In the genomic region with DNA sequence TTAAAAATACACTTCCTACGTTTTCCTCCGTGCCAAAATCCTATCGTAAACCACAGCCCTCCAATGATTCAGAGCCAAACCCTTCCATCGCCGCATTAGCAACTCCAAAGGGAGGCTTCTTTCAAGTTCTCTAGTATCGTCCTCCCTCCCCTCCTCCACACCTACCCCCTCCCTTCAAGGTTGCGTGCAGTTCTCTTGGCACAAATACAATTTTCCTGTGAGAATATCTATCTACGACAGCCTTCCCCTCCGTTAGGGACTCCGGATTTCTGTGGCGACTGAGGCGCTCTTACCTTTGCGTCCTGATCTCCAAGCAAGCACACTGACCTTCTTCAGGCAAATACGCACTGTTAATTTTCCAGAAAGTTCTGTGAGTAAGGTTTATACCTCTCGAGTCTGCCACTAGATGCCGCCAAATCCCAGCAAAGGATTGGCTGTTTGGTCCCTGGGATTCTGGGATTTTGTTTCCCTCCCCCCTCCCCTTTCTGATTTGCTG, we compare ENCODE assay signal across 1 cellular context.
A peak's percentile ranks its signal among the peaks of the same experiment; 100 is the strongest.
TF ChIP-seq lines count a peak whose summit lies in the region.

No MANE protein-coding gene starts in this region.

TF ChIP-seq in SK-N-SH, 30 proteins besides CTCF, POLR2A, EP300 and RAD21 (continued from another document):
- TF ChIP-seq, protein P1, sequence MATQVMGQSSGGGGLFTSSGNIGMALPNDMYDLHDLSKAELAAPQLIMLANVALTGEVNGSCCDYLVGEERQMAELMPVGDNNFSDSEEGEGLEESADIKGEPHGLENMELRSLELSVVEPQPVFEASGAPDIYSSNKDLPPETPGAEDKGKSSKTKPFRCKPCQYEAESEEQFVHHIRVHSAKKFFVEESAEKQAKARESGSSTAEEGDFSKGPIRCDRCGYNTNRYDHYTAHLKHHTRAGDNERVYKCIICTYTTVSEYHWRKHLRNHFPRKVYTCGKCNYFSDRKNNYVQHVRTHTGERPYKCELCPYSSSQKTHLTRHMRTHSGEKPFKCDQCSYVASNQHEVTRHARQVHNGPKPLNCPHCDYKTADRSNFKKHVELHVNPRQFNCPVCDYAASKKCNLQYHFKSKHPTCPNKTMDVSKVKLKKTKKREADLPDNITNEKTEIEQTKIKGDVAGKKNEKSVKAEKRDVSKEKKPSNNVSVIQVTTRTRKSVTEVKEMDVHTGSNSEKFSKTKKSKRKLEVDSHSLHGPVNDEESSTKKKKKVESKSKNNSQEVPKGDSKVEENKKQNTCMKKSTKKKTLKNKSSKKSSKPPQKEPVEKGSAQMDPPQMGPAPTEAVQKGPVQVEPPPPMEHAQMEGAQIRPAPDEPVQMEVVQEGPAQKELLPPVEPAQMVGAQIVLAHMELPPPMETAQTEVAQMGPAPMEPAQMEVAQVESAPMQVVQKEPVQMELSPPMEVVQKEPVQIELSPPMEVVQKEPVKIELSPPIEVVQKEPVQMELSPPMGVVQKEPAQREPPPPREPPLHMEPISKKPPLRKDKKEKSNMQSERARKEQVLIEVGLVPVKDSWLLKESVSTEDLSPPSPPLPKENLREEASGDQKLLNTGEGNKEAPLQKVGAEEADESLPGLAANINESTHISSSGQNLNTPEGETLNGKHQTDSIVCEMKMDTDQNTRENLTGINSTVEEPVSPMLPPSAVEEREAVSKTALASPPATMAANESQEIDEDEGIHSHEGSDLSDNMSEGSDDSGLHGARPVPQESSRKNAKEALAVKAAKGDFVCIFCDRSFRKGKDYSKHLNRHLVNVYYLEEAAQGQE (IDR thresholded peaks at IDR 0.05; ENCODE audit: low read depth, low read length) = no peak
- no peak for TF ChIP-seq GABPA (IDR thresholded peaks at IDR 0.05; ENCODE audit: low read depth)
- TF ChIP-seq POLR2AphosphoS5 (IDR thresholded peaks at IDR 0.05; ENCODE audit: low read depth, low read length) = peak; percentile 69
- no peak for TF ChIP-seq RFX5 (IDR thresholded peaks at IDR 0.05; ENCODE audit: low read length)
- TF ChIP-seq, protein P2, sequence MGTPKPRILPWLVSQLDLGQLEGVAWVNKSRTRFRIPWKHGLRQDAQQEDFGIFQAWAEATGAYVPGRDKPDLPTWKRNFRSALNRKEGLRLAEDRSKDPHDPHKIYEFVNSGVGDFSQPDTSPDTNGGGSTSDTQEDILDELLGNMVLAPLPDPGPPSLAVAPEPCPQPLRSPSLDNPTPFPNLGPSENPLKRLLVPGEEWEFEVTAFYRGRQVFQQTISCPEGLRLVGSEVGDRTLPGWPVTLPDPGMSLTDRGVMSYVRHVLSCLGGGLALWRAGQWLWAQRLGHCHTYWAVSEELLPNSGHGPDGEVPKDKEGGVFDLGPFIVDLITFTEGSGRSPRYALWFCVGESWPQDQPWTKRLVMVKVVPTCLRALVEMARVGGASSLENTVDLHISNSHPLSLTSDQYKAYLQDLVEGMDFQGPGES (IDR thresholded peaks at IDR 0.05; ENCODE audit: low read depth, low read length) = no peak
- TF ChIP-seq SIN3A (IDR thresholded peaks at IDR 0.05; ENCODE audit: borderline replicate concordance, low read depth, low read length) = no peak
- TF ChIP-seq ELF1 (IDR thresholded peaks at IDR 0.05) = no peak
- no peak for TF ChIP-seq GATA2 (CRISPR knock-in tag; IDR thresholded peaks at IDR 0.05)
- TF ChIP-seq, protein P3, sequence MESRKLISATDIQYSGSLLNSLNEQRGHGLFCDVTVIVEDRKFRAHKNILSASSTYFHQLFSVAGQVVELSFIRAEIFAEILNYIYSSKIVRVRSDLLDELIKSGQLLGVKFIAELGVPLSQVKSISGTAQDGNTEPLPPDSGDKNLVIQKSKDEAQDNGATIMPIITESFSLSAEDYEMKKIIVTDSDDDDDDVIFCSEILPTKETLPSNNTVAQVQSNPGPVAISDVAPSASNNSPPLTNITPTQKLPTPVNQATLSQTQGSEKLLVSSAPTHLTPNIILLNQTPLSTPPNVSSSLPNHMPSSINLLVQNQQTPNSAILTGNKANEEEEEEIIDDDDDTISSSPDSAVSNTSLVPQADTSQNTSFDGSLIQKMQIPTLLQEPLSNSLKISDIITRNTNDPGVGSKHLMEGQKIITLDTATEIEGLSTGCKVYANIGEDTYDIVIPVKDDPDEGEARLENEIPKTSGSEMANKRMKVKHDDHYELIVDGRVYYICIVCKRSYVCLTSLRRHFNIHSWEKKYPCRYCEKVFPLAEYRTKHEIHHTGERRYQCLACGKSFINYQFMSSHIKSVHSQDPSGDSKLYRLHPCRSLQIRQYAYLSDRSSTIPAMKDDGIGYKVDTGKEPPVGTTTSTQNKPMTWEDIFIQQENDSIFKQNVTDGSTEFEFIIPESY (IDR thresholded peaks at IDR 0.05; ENCODE audit: borderline replicate concordance, low read depth) = no peak
- TF ChIP-seq JUND (IDR thresholded peaks at IDR 0.05) = no peak
- TF ChIP-seq FOSL2 (IDR thresholded peaks at IDR 0.05; ENCODE audit: borderline replicate concordance, low read depth) = no peak
- TF ChIP-seq, protein P4, sequence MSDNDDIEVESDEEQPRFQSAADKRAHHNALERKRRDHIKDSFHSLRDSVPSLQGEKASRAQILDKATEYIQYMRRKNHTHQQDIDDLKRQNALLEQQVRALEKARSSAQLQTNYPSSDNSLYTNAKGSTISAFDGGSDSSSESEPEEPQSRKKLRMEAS (IDR thresholded peaks at IDR 0.05; ENCODE audit: low read depth) = peak; percentile 39; the same call in 1 of the 2 replicates
- TF ChIP-seq SMC3 (IDR thresholded peaks at IDR 0.05; ENCODE audit: low read depth, low read length) = peak; percentile 47; the same call in 1 of the 2 replicates
- no peak for TF ChIP-seq RCOR1 (IDR thresholded peaks at IDR 0.05; ENCODE audit: low read length)
- TF ChIP-seq, protein P5, sequence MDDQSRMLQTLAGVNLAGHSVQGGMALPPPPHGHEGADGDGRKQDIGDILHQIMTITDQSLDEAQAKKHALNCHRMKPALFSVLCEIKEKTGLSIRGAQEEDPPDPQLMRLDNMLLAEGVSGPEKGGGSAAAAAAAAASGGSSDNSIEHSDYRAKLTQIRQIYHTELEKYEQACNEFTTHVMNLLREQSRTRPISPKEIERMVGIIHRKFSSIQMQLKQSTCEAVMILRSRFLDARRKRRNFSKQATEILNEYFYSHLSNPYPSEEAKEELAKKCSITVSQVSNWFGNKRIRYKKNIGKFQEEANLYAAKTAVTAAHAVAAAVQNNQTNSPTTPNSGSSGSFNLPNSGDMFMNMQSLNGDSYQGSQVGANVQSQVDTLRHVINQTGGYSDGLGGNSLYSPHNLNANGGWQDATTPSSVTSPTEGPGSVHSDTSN (IDR thresholded peaks at IDR 0.05) = no peak
- no peak for TF ChIP-seq MEF2A (IDR thresholded peaks at IDR 0.05; ENCODE audit: borderline replicate concordance, low read depth)
- TF ChIP-seq FOXJ3 (CRISPR knock-in tag; IDR thresholded peaks at IDR 0.05) = no peak
- peak; percentile 32; the same call in 1 of the 2 replicates for TF ChIP-seq NFIC (IDR thresholded peaks at IDR 0.05; ENCODE audit: borderline replicate concordance)
- TF ChIP-seq NRF1 (IDR thresholded peaks at IDR 0.05; ENCODE audit: low read depth, low read length) = no peak
- TF ChIP-seq, protein P6, sequence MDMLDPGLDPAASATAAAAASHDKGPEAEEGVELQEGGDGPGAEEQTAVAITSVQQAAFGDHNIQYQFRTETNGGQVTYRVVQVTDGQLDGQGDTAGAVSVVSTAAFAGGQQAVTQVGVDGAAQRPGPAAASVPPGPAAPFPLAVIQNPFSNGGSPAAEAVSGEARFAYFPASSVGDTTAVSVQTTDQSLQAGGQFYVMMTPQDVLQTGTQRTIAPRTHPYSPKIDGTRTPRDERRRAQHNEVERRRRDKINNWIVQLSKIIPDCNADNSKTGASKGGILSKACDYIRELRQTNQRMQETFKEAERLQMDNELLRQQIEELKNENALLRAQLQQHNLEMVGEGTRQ (IDR thresholded peaks at IDR 0.05; ENCODE audit: borderline replicate concordance, low read depth, low read length) = no peak
- no peak for TF ChIP-seq TCF12 (IDR thresholded peaks at IDR 0.05)
- TF ChIP-seq EZH2phosphoT487 (IDR thresholded peaks at IDR 0.05; ENCODE audit: borderline replicate concordance, low read depth) = no peak
TF ChIP-seq in SK-N-SH: peak in this region for 6.
